In the genomic region with DNA sequence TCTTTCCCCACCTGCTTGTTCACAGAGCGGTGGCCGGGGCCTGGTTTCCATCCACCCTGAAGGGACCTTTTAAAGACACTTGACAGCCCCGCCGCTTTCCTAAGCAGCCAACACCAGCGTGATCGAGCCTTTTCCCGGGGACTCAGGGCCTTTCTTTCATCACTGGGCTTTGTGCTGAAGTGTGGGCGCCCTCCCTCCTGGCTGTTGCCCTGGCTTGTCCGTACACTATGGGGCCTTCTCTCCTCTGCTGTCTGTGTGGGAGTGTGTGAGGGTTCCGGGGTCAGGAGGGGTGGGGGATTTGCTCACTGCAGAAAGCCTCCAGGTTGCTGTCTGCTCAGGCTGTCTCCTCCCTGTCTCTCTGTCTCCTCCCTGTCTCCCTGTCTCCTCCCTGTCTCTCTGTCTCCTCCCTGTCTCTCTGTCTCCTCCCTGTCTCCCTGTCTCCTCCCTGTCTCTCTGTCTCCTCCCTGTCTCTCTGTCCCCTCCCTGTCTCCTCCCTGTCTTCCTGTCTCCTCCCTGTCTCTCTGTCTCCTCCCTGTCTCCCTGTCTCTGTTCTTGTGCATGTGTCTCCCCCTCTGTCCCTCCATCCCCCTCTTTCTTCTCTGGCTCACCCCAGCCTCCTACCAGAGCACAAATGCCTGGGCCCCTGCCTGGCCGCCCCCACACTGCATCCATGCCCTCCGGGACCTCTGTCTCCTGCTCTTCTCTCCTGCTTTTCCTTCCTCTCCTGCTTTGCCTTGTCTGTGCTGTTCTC, we compare ENCODE assay signal across 14 cellular contexts.
DNase-seq lines count a peak whose midpoint lies in the region; ATAC-seq, FAIRE-seq and TF ChIP-seq lines count a peak whose summit lies in the region.
"Had no signal": no experiment of that assay in that cellular context is flagged by ENCODE, and none has a peak within 500 bp of the region (broad histone marks: within the 10 kb centered on the region; RNA-seq: fewer than 3 reads in every experiment).

No MANE protein-coding gene starts in this region.

- H3K9me3 ChIP-seq in right cardiac atrium (ENCODE audit: control insufficient read depth, low read length): no peaks in the 10 kb centered on the region
- H3K9me3 ChIP-seq: thoracic aorta had no signal

- no peaks in the 10 kb centered on the region for H3K9me3 Mint-ChIP-seq in stimulated activated memory B cell treated with anti-CD40 and anti-IgM and Interleukin-4, amounts not matched to agents 10 μg/mL and 1 μg/mL and 100 μg/mL, for 72 hours
- H3K9me3 Mint-ChIP-seq: IgD-negative memory B cell had no signal

- ATAC-seq in right cardiac atrium (peak; percentile 42 to 46), HG03039 (IDR thresholded peaks at IDR 0.05; ENCODE audit: unreplicated experiment) (no peak), GM21526 (IDR thresholded peaks at IDR 0.05; ENCODE audit: low FRiP score, unreplicated experiment) (no peak)
- peak; percentile 42 for ATAC-seq in stimulated activated memory B cell treated with anti-CD40 and anti-IgM and Interleukin-4, amounts not matched to agents 10 μg/mL and 1 μg/mL and 100 μg/mL, for 72 hours

- no peak overlapping the region for H3K27ac ChIP-seq in right cardiac atrium (ENCODE audit: low read length)
- H3K27ac ChIP-seq: brain microvascular endothelial cell, thoracic aorta had no signal

- intact Hi-C loops in right cardiac atrium (cut with DNase I): loop anchor here (5.0 to 10.0 kb wide), 3 partner anchors 74 to 127 kb away; no protein-coding TSS in a partner anchor

- no peaks in the 10 kb centered on the region for H3K36me3 Mint-ChIP-seq in stimulated activated memory B cell treated with anti-CD40 and anti-IgM and Interleukin-4, amounts not matched to agents 10 μg/mL and 1 μg/mL and 100 μg/mL, for 72 hours
- H3K36me3 Mint-ChIP-seq: IgD-negative memory B cell had no signal

- H3K4me1 Mint-ChIP-seq in stimulated activated memory B cell treated with anti-CD40 and anti-IgM and Interleukin-4, amounts not matched to agents 10 μg/mL and 1 μg/mL and 100 μg/mL, for 72 hours: peaks cover 8% of the 10 kb centered on the region

- H3K4me3 ChIP-seq in right cardiac atrium (ENCODE audit: low read length): no peak overlapping the region
- H3K4me3 ChIP-seq: thoracic aorta had no signal

- peaks cover 11% of the 10 kb centered on the region for H3K27me3 Mint-ChIP-seq in stimulated activated memory B cell treated with anti-CD40 and anti-IgM and Interleukin-4, amounts not matched to agents 10 μg/mL and 1 μg/mL and 100 μg/mL, for 72 hours

- 47% methylated on average over 12 of the region's 12 CpGs for WGBS in right cardiac atrium

- no peaks in the 10 kb centered on the region for H3K27me3 ChIP-seq in right cardiac atrium (ENCODE audit: control insufficient read depth, insufficient read depth)
- H3K27me3 ChIP-seq: brain microvascular endothelial cell had no signal

- no peak overlapping the region for H3K4me3 Mint-ChIP-seq in stimulated activated memory B cell treated with anti-CD40 and anti-IgM and Interleukin-4, amounts not matched to agents 10 μg/mL and 1 μg/mL and 100 μg/mL, for 72 hours
- H3K4me3 Mint-ChIP-seq: IgD-negative memory B cell had no signal

- TF ChIP-seq POLR2A in H54 (IDR thresholded peaks at IDR 0.05; ENCODE audit: low read depth, low read length): no peak

- peak; percentile 61 for FAIRE-seq in H54 (lab: Jason Lieb, UNC)
- FAIRE-seq: D721Med, TTC549 had no signal

- no peak overlapping the region for H3K27ac Mint-ChIP-seq in stimulated activated memory B cell treated with anti-CD40 and anti-IgM and Interleukin-4, amounts not matched to agents 10 μg/mL and 1 μg/mL and 100 μg/mL, for 72 hours
- H3K27ac Mint-ChIP-seq: IgD-negative memory B cell had no signal

- DNase-seq in H54 (ENCODE audit: insufficient read length, low spot score): no peak
- peak; percentile 68 for DNase-seq in amniotic epithelial cell (ENCODE audit: low read depth)
- DNase-seq in right cardiac atrium: no peak
- no peak for DNase-seq in GOT3 (lab: John Stamatoyannopoulos, UW)
- DNase-seq: brain microvascular endothelial cell, kidney glomerular epithelial cell, NCI-H2081 treated with DMSO at 0.1 percent for 48 hours had no signal

- H3K4me1 ChIP-seq in right cardiac atrium (ENCODE audit: control insufficient read depth, insufficient read depth, low read length): no peaks in the 10 kb centered on the region

Comparison
In these comparisons a context has a peak if more than half of its experiments do, and no peak if none do; other contexts are left out.
1. ATAC-seq: peak in right cardiac atrium (2 of 2) and stimulated activated memory B cell treated with anti-CD40 and anti-IgM and Interleukin-4, amounts not matched to agents 10 μg/mL and 1 μg/mL and 100 μg/mL, for 72 hours (single experiment); none in HG03039 (single experiment) and GM21526 (single experiment).